ENCODE assay signal across 8 cellular contexts in genomic region chr6:146542881-146543210, GRCh38. TPM values are rescaled to one million over a fixed set of nuclear protein-coding genes. Genes with fewer than 3 reads are reported as not detected.
DNase-seq lines count a peak whose midpoint lies in the region; ATAC-seq and TF ChIP-seq lines count a peak whose summit lies in the region.

No MANE protein-coding gene starts in this region.

- no peak overlapping the region for H3K27ac Mint-ChIP-seq in activated naive CD4-positive, alpha-beta T cell treated with anti-CD3 and anti-CD28 coated beads for 36 hours
- no peak overlapping the region for H3K27ac Mint-ChIP-seq in Calu3 (ENCODE audit: unreplicated experiment)
- no peak overlapping the region for H3K27ac Mint-ChIP-seq in stimulated activated naive CD8-positive, alpha-beta T cell treated with anti-CD3 and anti-CD28 coated beads, Interleukin-15, amount 100 ng/mL, for 72 hours

- TF ChIP-seq CTCF in coronary artery (IDR thresholded peaks at IDR 0.05) (no peak), transverse colon (IDR thresholded peaks at IDR 0.05) (no peak), Calu3 (IDR thresholded peaks at IDR 0.05; ENCODE audit: unreplicated experiment) (no peak)

- TF ChIP-seq EP300 in transverse colon (IDR thresholded peaks at IDR 0.05; ENCODE audit: low read depth) = no peak

- H3K4me3 Mint-ChIP-seq in activated naive CD4-positive, alpha-beta T cell treated with anti-CD3 and anti-CD28 coated beads for 36 hours = peak overlapping the region; percentile 12
- no peak overlapping the region for H3K4me3 Mint-ChIP-seq in Calu3 (ENCODE audit: low read depth, unreplicated experiment)
- peak overlapping the region in 1 of 2 donors; percentile 20 for H3K4me3 Mint-ChIP-seq in stimulated activated naive CD8-positive, alpha-beta T cell treated with anti-CD3 and anti-CD28 coated beads, Interleukin-15, amount 100 ng/mL, for 72 hours

- no peak for ATAC-seq in stimulated activated naive CD8-positive, alpha-beta T cell treated with anti-CD3 and anti-CD28 coated beads, Interleukin-15, amount 100 ng/mL, for 72 hours
- ATAC-seq in HG03442 (IDR thresholded peaks at IDR 0.05; ENCODE audit: unreplicated experiment) = no peak

- no peak for TF ChIP-seq POLR2A in transverse colon (IDR thresholded peaks at IDR 0.05)

- H3K4me1 Mint-ChIP-seq in activated naive CD4-positive, alpha-beta T cell treated with anti-CD3 and anti-CD28 coated beads for 36 hours (ENCODE audit: low read depth) = peaks cover 6% of the 10 kb centered on the region
- H3K4me1 Mint-ChIP-seq in Calu3 (ENCODE audit: low read depth, unreplicated experiment) = peaks cover 7% of the 10 kb centered on the region
- H3K4me1 Mint-ChIP-seq in stimulated activated naive CD8-positive, alpha-beta T cell treated with anti-CD3 and anti-CD28 coated beads, Interleukin-15, amount 100 ng/mL, for 72 hours = peaks cover 5% of the 10 kb centered on the region

- DNase-seq in activated naive CD4-positive, alpha-beta T cell treated with anti-CD3 and anti-CD28 coated beads for 36 hours = no peak
- DNase-seq in activated naive CD4-positive, alpha-beta T cell treated with anti-CD3 and anti-CD28 coated beads, Interleukin-2, amount 50 U/mL, for 16 hours = no peak
- no peak for DNase-seq in coronary artery (ENCODE audit: low spot score)
- DNase-seq in transverse colon = no peak
- no peak for DNase-seq in Calu3
- no peak for DNase-seq in stimulated activated naive CD8-positive, alpha-beta T cell treated with anti-CD3 and anti-CD28 coated beads, Interleukin-15, amount 100 ng/mL, for 72 hours

- no peaks in the 10 kb centered on the region for H3K36me3 Mint-ChIP-seq in activated naive CD4-positive, alpha-beta T cell treated with anti-CD3 and anti-CD28 coated beads for 36 hours (ENCODE audit: low read depth)
- H3K36me3 Mint-ChIP-seq in Calu3 (ENCODE audit: insufficient read depth, unreplicated experiment) = peaks cover 24% of the 10 kb centered on the region

- no peaks in the 10 kb centered on the region for H3K27me3 ChIP-seq in mononuclear cell (ENCODE audit: insufficient read depth, low read length)
- H3K27me3 ChIP-seq in transverse colon = no peaks in the 10 kb centered on the region

- no peaks in the 10 kb centered on the region for H3K9me3 Mint-ChIP-seq in activated naive CD4-positive, alpha-beta T cell treated with anti-CD3 and anti-CD28 coated beads for 36 hours
- H3K9me3 Mint-ChIP-seq in Calu3 (ENCODE audit: low read depth, unreplicated experiment) = no peaks in the 10 kb centered on the region
- H3K9me3 Mint-ChIP-seq in stimulated activated naive CD8-positive, alpha-beta T cell treated with anti-CD3 and anti-CD28 coated beads, Interleukin-15, amount 100 ng/mL, for 72 hours = no peaks in the 10 kb centered on the region

- BruUV-seq in Calu3 (replicated peaks; lab: Mats Ljungman, UMichigan) = no TSS peak

- in situ Hi-C loops in transverse colon (cut with MboI; ENCODE audit: low pct_ligation_motif_present in 1 of 4, low pct_unique_long_range_greater_than_20kb in 1 of 4, low sequenced_read_pairs in 3 of 4) = loop anchor here in 1 of 4 donors (25.0 kb wide), 1 partner anchor 581 kb away; the partner anchor contains the start of gene SHPRH

- no peaks in the 10 kb centered on the region for H3K36me3 ChIP-seq in transverse colon

- H3K9me3 ChIP-seq in mononuclear cell (ENCODE audit: low read depth, low read length) (no peaks in the 10 kb centered on the region), transverse colon (no peaks in the 10 kb centered on the region)

- intact Hi-C loops in activated naive CD4-positive, alpha-beta T cell treated with anti-CD3 and anti-CD28 coated beads for 36 hours (cut with micrococcal nuclease) = loop anchor here (5.0 kb wide), 2 partner anchors 159 to 229 kb away; no protein-coding TSS in a partner anchor
- intact Hi-C loops in transverse colon (cut with DNase I; ENCODE audit: low total_unique reads) = no loop called here
- intact Hi-C loops in Calu3 (cut with micrococcal nuclease; ENCODE audit: unreplicated experiment) = no loop called here

- peaks cover 41% of the 10 kb centered on the region for H3K27me3 Mint-ChIP-seq in activated naive CD4-positive, alpha-beta T cell treated with anti-CD3 and anti-CD28 coated beads for 36 hours (ENCODE audit: low read depth)
- H3K27me3 Mint-ChIP-seq in Calu3 (ENCODE audit: unreplicated experiment) = no peaks in the 10 kb centered on the region
- peaks cover 36% of the 10 kb centered on the region for H3K27me3 Mint-ChIP-seq in stimulated activated naive CD8-positive, alpha-beta T cell treated with anti-CD3 and anti-CD28 coated beads, Interleukin-15, amount 100 ng/mL, for 72 hours

- H3K4me1 ChIP-seq in mononuclear cell (ENCODE audit: insufficient read depth, low read length) (peaks cover 12% of the 10 kb centered on the region), transverse colon (peaks cover 8 to 34% (median 24%) of the 10 kb centered on the region in 4 donors)

- CTCF ChIA-PET in activated naive CD4-positive, alpha-beta T cell treated with anti-CD3 and anti-CD28 coated beads for 36 hours (lab: Charles Lee) = no interaction called here
- CTCF ChIA-PET in Calu3 (lab: Charles Lee) = no interaction called here

- H3K27ac ChIP-seq in coronary artery (peak overlapping the region; percentile 95 to 97), transverse colon (peak overlapping the region; percentile 98 to 100 (median 99))

- 65% methylated on average over 8 to 9 of the region's 9 CpGs for WGBS in transverse colon (ENCODE audit: low coverage in 1 of 2), 2 donors

- peak overlapping the region; percentile 78 for H3K4me3 ChIP-seq in coronary artery
- peak overlapping the region; percentile 15 for H3K4me3 ChIP-seq in mononuclear cell (ENCODE audit: low read length)
- peak overlapping the region; percentile 62 to 89 (median 72) for H3K4me3 ChIP-seq in transverse colon

RNA-seq across cellular contexts. Expression of gene RAB32, which starts 0.8 kb away (rescaled TPM):
- total RNA-seq in activated naive CD4-positive, alpha-beta T cell treated with anti-CD3 and anti-CD28 coated beads for 36 hours = under 1 TPM in 1 of 2 experiments, not detected in 1; 0.25 TPM
- 37.6 TPM for total RNA-seq in mononuclear cell
- total RNA-seq in transverse colon = 10 to 100 TPM in 3 of 4 donors, 1 to 10 TPM in 1; 3.7 to 43.4 (median 29.1) TPM
- 23.3 and 26.9 TPM in 2 replicates for total RNA-seq in Calu3 (2022)

RNA-seq across cellular contexts. Expression of gene ADGB, which starts 55.9 kb away (rescaled TPM):
- not detected for total RNA-seq in activated naive CD4-positive, alpha-beta T cell treated with anti-CD3 and anti-CD28 coated beads for 36 hours
- total RNA-seq in mononuclear cell = not detected
- 10 to 100 TPM in 1 of 4 donors, 1 to 10 TPM in 3; 1.1 to 28.7 (median 3.2) TPM for total RNA-seq in transverse colon
- not detected in 2 replicates for total RNA-seq in Calu3 (2022)

Comparison
In these comparisons a context has a peak if more than half of its experiments do, and no peak if none do; other contexts are left out.
1. H3K4me3 ChIP-seq: peak in every context shown above with its lines; median percentile 78 in coronary artery; 72 in transverse colon; 15 in mononuclear cell.